In genomic region chr17:58060596-58061191, GRCh38 we compare ENCODE assay signal across 12 cellular contexts. TPM values are rescaled to one million over a fixed set of nuclear protein-coding genes. Genes with fewer than 3 reads are reported as not detected.
DNase-seq lines count a peak whose midpoint lies in the region; ATAC-seq, FAIRE-seq and TF ChIP-seq lines count a peak whose summit lies in the region.
"Had no signal": no experiment of that assay in that cellular context is flagged by ENCODE, and none has a peak within 500 bp of the region (broad histone marks: within the 10 kb centered on the region; RNA-seq: fewer than 3 reads in every experiment).

No MANE protein-coding gene starts in this region.

- TF ChIP-seq CTCF in body of pancreas (IDR thresholded peaks at IDR 0.05), result no peak
- no peak for TF ChIP-seq CTCF in hepatocyte (IDR thresholded peaks at IDR 0.05; ENCODE audit: poor library complexity)
- TF ChIP-seq CTCF in testis (IDR thresholded peaks at IDR 0.05), result no peak

- DNase-seq in NCI-H1436 (lab: John Stamatoyannopoulos, UW), result peak; percentile 7
- no peak for DNase-seq in NCI-H1436 treated with DMSO at 0.1 percent for 48 hours (lab: John Stamatoyannopoulos, UW)
- peak in 3 of 4 donors; percentile 3 to 33 (median 29) for DNase-seq in body of pancreas
- peak; percentile 22 for DNase-seq in hepatocyte (ENCODE audit: low spot score)
- DNase-seq in testis, result peak; percentile 72
- DNase-seq in NCI-H128 (lab: John Stamatoyannopoulos, UW; ENCODE audit: unreplicated experiment), result no peak
- DNase-seq in H54 (ENCODE audit: insufficient read length, low spot score), result no peak
- no peak for DNase-seq in DMS79 (lab: John Stamatoyannopoulos, UW)
- DNase-seq: brain microvascular endothelial cell, NCI-H146 had no signal

- no peaks in the 10 kb centered on the region for H3K36me3 ChIP-seq in body of pancreas (replicated peaks in 1 of 2; ENCODE audit: insufficient read depth in 1 of 2, low read depth in 2 of 2)
- no peaks in the 10 kb centered on the region for H3K36me3 ChIP-seq in hepatocyte (replicated peaks; ENCODE audit: insufficient read depth, low read depth)
- H3K36me3 ChIP-seq in testis (ENCODE audit: low read depth, missing control alignments), result no peaks in the 10 kb centered on the region
- H3K36me3 ChIP-seq: brain microvascular endothelial cell, SJSA1 had no signal

- peak overlapping the region; percentile 3 for H3K4me2 ChIP-seq in hepatocyte

- no peak overlapping the region for H3K27ac ChIP-seq in body of pancreas
- H3K27ac ChIP-seq in hepatocyte, result no peak overlapping the region
- no peak overlapping the region for H3K27ac ChIP-seq in testis
- H3K27ac ChIP-seq: 22Rv1, brain microvascular endothelial cell, SJSA1 had no signal

- H3K9me3 ChIP-seq in body of pancreas, result no peaks in the 10 kb centered on the region
- H3K9me3 ChIP-seq in hepatocyte (ENCODE audit: low read depth), result no peaks in the 10 kb centered on the region
- H3K9me3 ChIP-seq in testis, result no peaks in the 10 kb centered on the region
- H3K9me3 ChIP-seq: SJSA1 had no signal

- no peak overlapping the region for H3K4me3 ChIP-seq in body of pancreas
- no peak overlapping the region for H3K4me3 ChIP-seq in hepatocyte
- no peak overlapping the region for H3K4me3 ChIP-seq in testis
- H3K4me3 ChIP-seq: SJSA1 had no signal

- intact Hi-C loops in body of pancreas (cut with DNase I) (no loop called here), testis (cut with DNase I; ENCODE audit: low total_unique reads) (no loop called here)

- H2AFZ ChIP-seq in hepatocyte, result no peak overlapping the region

- no peak for ATAC-seq in body of pancreas

- H3K27me3 ChIP-seq in body of pancreas (no peaks in the 10 kb centered on the region), hepatocyte (no peaks in the 10 kb centered on the region), testis (no peaks in the 10 kb centered on the region)
- H3K27me3 ChIP-seq: brain microvascular endothelial cell had no signal

- TF ChIP-seq POLR2A in body of pancreas (IDR thresholded peaks at IDR 0.05) (no peak), testis (IDR thresholded peaks at IDR 0.05) (no peak), H54 (IDR thresholded peaks at IDR 0.05; ENCODE audit: low read depth, low read length) (no peak)

- 29 to 30% methylated on average over 9 of the region's 9 CpGs for WGBS in body of pancreas, 2 donors
- 26% methylated on average over 9 of the region's 9 CpGs for WGBS in hepatocyte (ENCODE audit: low lambda C conversion rate, missing lambda C conversion rate)
- 23 to 55% methylated on average over 9 of the region's 9 CpGs for WGBS in testis, 2 donors

- H4K20me1 ChIP-seq in hepatocyte (ENCODE audit: insufficient read depth, poor library complexity, severe bottlenecking), result no peaks in the 10 kb centered on the region

- FAIRE-seq in H54 (lab: Jason Lieb, UNC), result no peak

- H3K79me2 ChIP-seq in hepatocyte, result no peaks in the 10 kb centered on the region

- no peaks in the 10 kb centered on the region for H3K9me2 ChIP-seq in hepatocyte (replicated peaks; ENCODE audit: insufficient read depth)

- H3K4me1 ChIP-seq in body of pancreas (no peaks in the 10 kb centered on the region), hepatocyte (ENCODE audit: insufficient read depth) (peaks cover 3% of the 10 kb centered on the region), testis (peaks cover 5% of the 10 kb centered on the region)
- H3K4me1 ChIP-seq: SJSA1 had no signal

RNA-seq across cellular contexts. Expression of gene DYNLL2, which starts 22.5 kb away (rescaled TPM):
- total RNA-seq in body of pancreas, result 10 to 100 TPM; 10.6 to 14.5 TPM
- 19.0 and 23.2 TPM in 2 replicates for total RNA-seq in hepatocyte
- 2.2 and 2.7 TPM in 2 replicates for polyA plus RNA-seq in hepatocyte
- 10 to 100 TPM; 33.6 to 36.7 TPM for total RNA-seq in testis
- 52.7 TPM for polyA plus RNA-seq in testis (ENCODE audit: insufficient read depth, low read depth, low replicate concordance)

RNA-seq across cellular contexts. Expression of gene SRSF1, which starts 53.6 kb away (rescaled TPM):
- total RNA-seq in body of pancreas (100 to 1,000 TPM in 1 of 2 donors, 10 to 100 TPM in 1; 76.0 to 139 TPM), hepatocyte (175 and 189 TPM in 2 replicates), testis (100 to 1,000 TPM; 150 to 159 TPM)
- polyA plus RNA-seq in hepatocyte (98.3 and 107 TPM in 2 replicates), testis (ENCODE audit: insufficient read depth, low read depth, low replicate concordance) (128 TPM)

Comparison
In these comparisons a context has a peak if more than half of its experiments do, and no peak if none do; other contexts are left out.
1. DNase-seq: peak in NCI-H1436 (single experiment), body of pancreas (3 of 4), hepatocyte (single experiment) and testis (single experiment); none in NCI-H1436 treated with DMSO at 0.1 percent for 48 hours (single experiment), NCI-H128 (single experiment), H54 (single experiment) and DMS79 (single experiment).